In the genomic region with DNA sequence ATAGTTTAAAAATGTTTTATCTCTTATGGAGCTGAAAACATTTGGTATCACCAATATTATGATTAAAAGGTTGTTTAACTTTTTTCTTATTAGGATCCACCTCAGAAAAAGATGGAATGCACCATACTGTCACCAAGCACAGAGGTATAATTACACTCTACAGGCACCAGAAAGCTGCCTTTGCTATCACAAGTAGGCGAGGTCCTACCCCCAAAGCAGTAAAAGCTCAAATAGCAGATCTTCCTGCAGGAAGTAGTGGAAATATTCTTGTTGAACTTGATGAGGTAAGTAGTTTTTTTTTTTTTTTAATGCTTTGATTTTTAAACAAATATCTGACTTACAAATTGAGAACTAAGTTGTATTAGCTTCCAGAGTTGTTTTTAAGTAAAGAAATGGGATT, we compare ENCODE assay signal across 20 cellular contexts.
A peak's percentile ranks its signal among the peaks of the same experiment; 100 is the strongest.
DNase-seq lines count a peak whose midpoint lies in the region; ATAC-seq and TF ChIP-seq lines count a peak whose summit lies in the region.
"Had no signal": no experiment of that assay in that cellular context is flagged by ENCODE, and none has a peak within 500 bp of the region (broad histone marks: within the 10 kb centered on the region; RNA-seq: fewer than 3 reads in every experiment).

No MANE protein-coding gene starts in this region.

- H3K27me3 Mint-ChIP-seq in type B pancreatic cell: no peaks in the 10 kb centered on the region
- H3K27me3 Mint-ChIP-seq: B cell; CD4-positive, alpha-beta T cell had no signal

- no peaks in the 10 kb centered on the region for H3K9me3 Mint-ChIP-seq in type B pancreatic cell
- H3K9me3 Mint-ChIP-seq: CD4-positive, alpha-beta T cell; CD8-positive, alpha-beta T cell had no signal

- H3K4me1 ChIP-seq in mucosa of descending colon (ENCODE audit: low read depth): no peaks in the 10 kb centered on the region
- no peaks in the 10 kb centered on the region for H3K4me1 ChIP-seq in breast epithelium
- H3K4me1 ChIP-seq: BLaER1 treated with 17β-estradiol and CSF1 and Interleukin-3, amounts not matched to agents 10 nM and 100 nM; Caco-2 had no signal

- no peaks in the 10 kb centered on the region for H3K4me1 Mint-ChIP-seq in type B pancreatic cell (ENCODE audit: unreplicated experiment)
- H3K4me1 Mint-ChIP-seq: B cell had no signal

- H3K9me3 ChIP-seq in mucosa of descending colon (no peaks in the 10 kb centered on the region), breast epithelium (no peaks in the 10 kb centered on the region)
- H3K9me3 ChIP-seq: BLaER1 treated with 17β-estradiol and CSF1 and Interleukin-3, amounts not matched to agents 10 nM and 100 nM; Caco-2 had no signal

- peak; percentile 95 for ATAC-seq in left colon
- ATAC-seq in mucosa of descending colon: peak; percentile 43
- ATAC-seq: CD8-positive, alpha-beta T cell; GM12878 had no signal

- H3K36me3 ChIP-seq in mucosa of descending colon (ENCODE audit: low read depth) (no peaks in the 10 kb centered on the region), breast epithelium (peaks cover 14% of the 10 kb centered on the region)

- H3K36me3 Mint-ChIP-seq in type B pancreatic cell: peaks cover 31% of the 10 kb centered on the region

- DNase-seq in dermis microvascular lymphatic vessel endothelial cell (ENCODE audit: low read depth in 2 of 2): peak; percentile 17 to 24
- no peak for DNase-seq in left colon
- DNase-seq in mucosa of descending colon: peak in 1 of 3 donors; percentile 8
- DNase-seq in type B pancreatic cell (ENCODE audit: extremely low spot score, unreplicated experiment): no peak
- DNase-seq in NOMO-1 treated with DMSO at 0.1 percent for 48 hours (lab: John Stamatoyannopoulos, UW; ENCODE audit: unreplicated experiment): no peak
- no peak for DNase-seq in NCI-H128 (lab: John Stamatoyannopoulos, UW; ENCODE audit: unreplicated experiment)
- no peak for DNase-seq in hippocampal formation (lab: John Stamatoyannopoulos, UW)
- DNase-seq in breast epithelium (ENCODE audit: low spot score in 2 of 2): no peak
- DNase-seq: 8988T; AML-193; Caco-2; Calu3; CD4-positive, alpha-beta T cell; CD8-positive, alpha-beta T cell; DMS79 treated with DMSO at 0.1 percent for 48 hours; GF-D8 had no signal

- no peak for TF ChIP-seq CTCF in mucosa of descending colon (IDR thresholded peaks at IDR 0.05)
- no peak for TF ChIP-seq CTCF in type B pancreatic cell (conservative IDR thresholded peaks at IDR 0.05)
- TF ChIP-seq CTCF in breast epithelium (IDR thresholded peaks at IDR 0.05): no peak

- TF ChIP-seq POLR2A in breast epithelium (IDR thresholded peaks at IDR 0.05): no peak

- no peak overlapping the region for H3K4me3 ChIP-seq in mucosa of descending colon
- H3K4me3 ChIP-seq in breast epithelium: no peak overlapping the region
- H3K4me3 ChIP-seq: BLaER1 treated with 17β-estradiol and CSF1 and Interleukin-3, amounts not matched to agents 10 nM and 100 nM; GM12878 had no signal

- H3K27ac Mint-ChIP-seq in type B pancreatic cell: peak overlapping the region; percentile 19
- H3K27ac Mint-ChIP-seq: B cell; CD4-positive, alpha-beta T cell; CD8-positive, alpha-beta T cell had no signal

- H3K4me3 Mint-ChIP-seq in type B pancreatic cell: no peak overlapping the region
- H3K4me3 Mint-ChIP-seq: B cell; CD4-positive, alpha-beta T cell; CD8-positive, alpha-beta T cell had no signal

- H3K27me3 ChIP-seq in breast epithelium: no peaks in the 10 kb centered on the region
- H3K27me3 ChIP-seq: BLaER1 treated with 17β-estradiol and CSF1 and Interleukin-3, amounts not matched to agents 10 nM and 100 nM had no signal

- intact Hi-C loops in left colon (cut with DNase I, micrococcal nuclease): no loop called here
- intact Hi-C loops in mucosa of descending colon (cut with DNase I, micrococcal nuclease): no loop called here
- intact Hi-C loops in breast epithelium (cut with DNase I; ENCODE audit: low total_unique reads): no loop called here

- H3K27ac ChIP-seq in breast epithelium: no peak overlapping the region
- H3K27ac ChIP-seq: BLaER1 treated with 17β-estradiol and CSF1 and Interleukin-3, amounts not matched to agents 10 nM and 100 nM; C4-2B had no signal

Comparison
In these comparisons a context has a peak if more than half of its experiments do, and no peak if none do; other contexts are left out.
1. DNase-seq: peak in dermis microvascular lymphatic vessel endothelial cell (2 of 2); none in left colon (0 of 2), type B pancreatic cell (single experiment), NOMO-1 treated with DMSO at 0.1 percent for 48 hours (single experiment), NCI-H128 (single experiment), hippocampal formation (0 of 2) and breast epithelium (0 of 2).